24 cellular contexts compared by ENCODE assay signal in the genomic region with DNA sequence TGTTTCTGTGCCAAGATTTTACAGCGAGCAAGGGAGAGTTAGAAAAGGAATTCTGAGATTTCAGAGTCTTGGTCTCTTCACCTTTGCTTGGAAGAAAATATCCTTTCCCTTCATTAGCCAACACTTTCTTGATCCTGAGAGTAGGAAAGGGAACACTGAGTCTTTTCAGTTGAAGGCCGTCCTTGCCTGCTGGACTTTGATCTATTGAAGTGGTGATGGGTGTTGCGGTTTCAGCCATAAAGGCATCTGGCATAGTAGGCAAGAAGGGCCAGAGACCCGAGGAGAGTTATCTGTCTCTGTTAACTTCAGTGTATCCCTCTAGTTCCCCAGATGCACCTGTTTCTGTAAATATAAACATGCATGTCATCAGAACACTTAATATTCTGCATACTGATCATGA. TPM values are rescaled to one million over a fixed set of nuclear protein-coding genes. Genes with fewer than 3 reads are reported as not detected.
"Had no signal": no experiment of that assay in that cellular context is flagged by ENCODE, and none has a peak within 500 bp of the region (broad histone marks: within the 10 kb centered on the region; RNA-seq: fewer than 3 reads in every experiment).

No MANE protein-coding gene starts in this region.

- H3K4me1 ChIP-seq: sigmoid colon, upper lobe of right lung had no signal

- H3K36me3 ChIP-seq: sigmoid colon, thoracic aorta, upper lobe of right lung had no signal

- H3K27ac Mint-ChIP-seq: activated naive CD8-positive, alpha-beta T cell treated with anti-CD3 and anti-CD28 coated beads for 36 hours; activated T-cell treated with anti-CD3 and anti-CD28 coated beads, Interleukin-2, amount 50 U/mL, for 24 hours; activated T-helper 17 cell treated with anti-CD3 and anti-CD28 coated beads, Interleukin-2, amount 50 U/mL, for 72 hours; T-helper 1 cell treated with Interleukin-12 subunit alpha and Interleukin-12 subunit beta and Interleukin-4 antibody, amounts not matched to agents 30 μg/mL and 1 μg/mL, for 36 hours; WTC11 had no signal

- H3K27me3 ChIP-seq: sigmoid colon, upper lobe of right lung had no signal

- H3K4me3 ChIP-seq: heart right ventricle, sigmoid colon, thoracic aorta, upper lobe of right lung had no signal

- H3K36me3 Mint-ChIP-seq: activated naive CD8-positive, alpha-beta T cell treated with anti-CD3 and anti-CD28 coated beads for 36 hours; WTC11 had no signal

- H3K27ac ChIP-seq: heart right ventricle, sigmoid colon, thoracic aorta, upper lobe of right lung had no signal

- H3K4me3 Mint-ChIP-seq: activated naive CD8-positive, alpha-beta T cell treated with anti-CD3 and anti-CD28 coated beads for 36 hours; activated T-cell treated with anti-CD3 and anti-CD28 coated beads, Interleukin-2, amount 50 U/mL, for 24 hours; activated T-helper 17 cell treated with anti-CD3 and anti-CD28 coated beads, Interleukin-2, amount 50 U/mL, for 72 hours; neural crest cell; T-helper 1 cell treated with Interleukin-12 subunit alpha and Interleukin-12 subunit beta and Interleukin-4 antibody, amounts not matched to agents 30 μg/mL and 1 μg/mL, for 36 hours; WTC11 had no signal

- H3K4me1 Mint-ChIP-seq: activated naive CD8-positive, alpha-beta T cell treated with anti-CD3 and anti-CD28 coated beads for 36 hours; activated T-helper 17 cell treated with anti-CD3 and anti-CD28 coated beads, Interleukin-2, amount 50 U/mL, for 72 hours; neural crest cell; WTC11 had no signal

- ATAC-seq: activated T-helper 17 cell treated with anti-CD3 and anti-CD28 coated beads, Interleukin-2, amount 50 U/mL, for 72 hours; heart right ventricle; upper lobe of right lung; WTC11 had no signal

- H3K9me3 Mint-ChIP-seq: activated naive CD8-positive, alpha-beta T cell treated with anti-CD3 and anti-CD28 coated beads for 36 hours; activated T-cell treated with anti-CD3 and anti-CD28 coated beads, Interleukin-2, amount 50 U/mL, for 24 hours; activated T-helper 17 cell treated with anti-CD3 and anti-CD28 coated beads, Interleukin-2, amount 50 U/mL, for 72 hours; T-helper 1 cell treated with Interleukin-12 subunit alpha and Interleukin-12 subunit beta and Interleukin-4 antibody, amounts not matched to agents 30 μg/mL and 1 μg/mL, for 36 hours; WTC11 had no signal

- DNase-seq: activated CD4-positive, alpha-beta T cell treated with anti-CD3 and anti-CD28 coated beads, Interleukin-2, amount 50 U/mL, for 4 hours; activated CD8-positive, alpha-beta memory T cell treated with anti-CD3 and anti-CD28 coated beads for 24 hours; activated CD8-positive, alpha-beta memory T cell treated with anti-CD3 and anti-CD28 coated beads, Interleukin-2, amount 50 U/mL, for 4 hours; activated naive CD4-positive, alpha-beta T cell; activated naive CD8-positive, alpha-beta T cell treated with anti-CD3 and anti-CD28 coated beads for 36 hours; activated T-cell treated with anti-CD3 and anti-CD28 coated beads, Interleukin-2, amount 50 U/mL, for 24 hours; amygdala; heart right ventricle; islet precursor cell; occipital lobe; sigmoid colon; stimulated activated CD4-positive, alpha-beta T cell treated with anti-CD3 and anti-CD28 coated beads, Interleukin-2, amount 100 ng/mL, for 48 hours; stimulated activated CD8-positive, alpha-beta memory T cell treated with anti-CD3 and anti-CD28 coated beads, Interleukin-4, amount 100 ng/mL, for 48 hours; stimulated activated naive CD4-positive, alpha-beta T cell; T1000; upper lobe of right lung had no signal

- H3K9me3 ChIP-seq: heart right ventricle, sigmoid colon, thoracic aorta, upper lobe of right lung had no signal

RNA-seq across cellular contexts. Expression of a gene that starts 9.7 kb away (rescaled TPM):
- total RNA-seq: activated naive CD8-positive, alpha-beta T cell treated with anti-CD3 and anti-CD28 coated beads for 36 hours; activated T-helper 17 cell treated with anti-CD3 and anti-CD28 coated beads, Interleukin-2, amount 50 U/mL, for 72 hours; epithelial cell of proximal tubule; fibroblast of villous mesenchyme; neural crest cell; renal cortical epithelial cell; WTC11 had no signal

RNA-seq across cellular contexts. Expression of a gene that starts 12.7 kb away (rescaled TPM):
- total RNA-seq: epithelial cell of proximal tubule, fibroblast of villous mesenchyme, neural crest cell had no signal
